In the genomic region with DNA sequence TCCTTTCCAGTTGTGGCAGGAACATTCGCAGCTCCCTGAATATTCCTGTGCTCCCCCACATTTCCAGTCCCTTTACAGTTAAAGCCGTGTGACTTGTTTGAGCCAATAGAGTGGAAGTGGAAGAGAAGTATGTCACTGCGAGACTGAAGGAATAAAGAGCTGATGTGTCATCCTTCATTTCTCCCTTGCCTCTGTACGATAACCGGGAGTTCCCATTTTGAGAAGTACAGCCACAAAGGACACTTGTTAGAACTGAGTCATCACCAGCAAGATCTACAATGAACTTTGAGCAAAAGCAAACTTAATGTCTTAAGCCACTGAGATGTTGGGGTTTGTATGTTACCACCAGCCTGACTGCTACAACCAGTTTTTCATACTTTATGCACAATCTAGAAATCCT, we compare ENCODE assay signal across 1 cellular context.
TF ChIP-seq lines count a peak whose summit lies in the region.

No MANE protein-coding gene starts in this region.

TF ChIP-seq in HepG2, 621 proteins besides CTCF, POLR2A, EP300 and RAD21 (continued from another document and continues in another):
- TF ChIP-seq, protein P1, sequence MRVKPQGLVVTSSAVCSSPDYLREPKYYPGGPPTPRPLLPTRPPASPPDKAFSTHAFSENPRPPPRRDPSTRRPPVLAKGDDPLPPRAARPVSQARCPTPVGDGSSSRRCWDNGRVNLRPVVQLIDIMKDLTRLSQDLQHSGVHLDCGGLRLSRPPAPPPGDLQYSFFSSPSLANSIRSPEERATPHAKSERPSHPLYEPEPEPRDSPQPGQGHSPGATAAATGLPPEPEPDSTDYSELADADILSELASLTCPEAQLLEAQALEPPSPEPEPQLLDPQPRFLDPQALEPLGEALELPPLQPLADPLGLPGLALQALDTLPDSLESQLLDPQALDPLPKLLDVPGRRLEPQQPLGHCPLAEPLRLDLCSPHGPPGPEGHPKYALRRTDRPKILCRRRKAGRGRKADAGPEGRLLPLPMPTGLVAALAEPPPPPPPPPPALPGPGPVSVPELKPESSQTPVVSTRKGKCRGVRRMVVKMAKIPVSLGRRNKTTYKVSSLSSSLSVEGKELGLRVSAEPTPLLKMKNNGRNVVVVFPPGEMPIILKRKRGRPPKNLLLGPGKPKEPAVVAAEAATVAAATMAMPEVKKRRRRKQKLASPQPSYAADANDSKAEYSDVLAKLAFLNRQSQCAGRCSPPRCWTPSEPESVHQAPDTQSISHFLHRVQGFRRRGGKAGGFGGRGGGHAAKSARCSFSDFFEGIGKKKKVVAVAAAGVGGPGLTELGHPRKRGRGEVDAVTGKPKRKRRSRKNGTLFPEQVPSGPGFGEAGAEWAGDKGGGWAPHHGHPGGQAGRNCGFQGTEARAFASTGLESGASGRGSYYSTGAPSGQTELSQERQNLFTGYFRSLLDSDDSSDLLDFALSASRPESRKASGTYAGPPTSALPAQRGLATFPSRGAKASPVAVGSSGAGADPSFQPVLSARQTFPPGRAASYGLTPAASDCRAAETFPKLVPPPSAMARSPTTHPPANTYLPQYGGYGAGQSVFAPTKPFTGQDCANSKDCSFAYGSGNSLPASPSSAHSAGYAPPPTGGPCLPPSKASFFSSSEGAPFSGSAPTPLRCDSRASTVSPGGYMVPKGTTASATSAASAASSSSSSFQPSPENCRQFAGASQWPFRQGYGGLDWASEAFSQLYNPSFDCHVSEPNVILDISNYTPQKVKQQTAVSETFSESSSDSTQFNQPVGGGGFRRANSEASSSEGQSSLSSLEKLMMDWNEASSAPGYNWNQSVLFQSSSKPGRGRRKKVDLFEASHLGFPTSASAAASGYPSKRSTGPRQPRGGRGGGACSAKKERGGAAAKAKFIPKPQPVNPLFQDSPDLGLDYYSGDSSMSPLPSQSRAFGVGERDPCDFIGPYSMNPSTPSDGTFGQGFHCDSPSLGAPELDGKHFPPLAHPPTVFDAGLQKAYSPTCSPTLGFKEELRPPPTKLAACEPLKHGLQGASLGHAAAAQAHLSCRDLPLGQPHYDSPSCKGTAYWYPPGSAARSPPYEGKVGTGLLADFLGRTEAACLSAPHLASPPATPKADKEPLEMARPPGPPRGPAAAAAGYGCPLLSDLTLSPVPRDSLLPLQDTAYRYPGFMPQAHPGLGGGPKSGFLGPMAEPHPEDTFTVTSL (CRISPR knock-in tag; IDR thresholded peaks at IDR 0.05; ENCODE audit: borderline replicate concordance), result 0 out of 2 replicates have a peak, but pooled peaks have one; percentile 18
- TF ChIP-seq XBP1 (CRISPR knock-in tag; IDR thresholded peaks at IDR 0.05), result no peak
- TF ChIP-seq, protein P2, sequence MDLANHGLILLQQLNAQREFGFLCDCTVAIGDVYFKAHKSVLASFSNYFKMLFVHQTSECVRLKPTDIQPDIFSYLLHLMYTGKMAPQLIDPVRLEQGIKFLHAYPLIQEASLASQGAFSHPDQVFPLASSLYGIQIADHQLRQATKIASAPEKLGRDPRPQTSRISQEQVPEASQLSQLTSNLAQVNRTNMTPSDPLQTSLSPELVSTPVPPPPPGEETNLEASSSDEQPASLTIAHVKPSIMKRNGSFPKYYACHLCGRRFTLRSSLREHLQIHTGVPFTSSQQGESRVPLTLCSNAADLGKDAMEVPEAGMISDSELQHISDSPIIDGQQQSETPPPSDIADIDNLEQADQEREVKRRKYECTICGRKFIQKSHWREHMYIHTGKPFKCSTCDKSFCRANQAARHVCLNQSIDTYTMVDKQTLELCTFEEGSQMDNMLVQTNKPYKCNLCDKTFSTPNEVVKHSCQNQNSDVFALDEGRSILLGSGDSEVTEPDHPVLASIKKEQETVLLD (CRISPR knock-in tag; IDR thresholded peaks at IDR 0.05; ENCODE audit: low read depth), result no peak
- no peak for TF ChIP-seq HMGA1 (CRISPR knock-in tag; conservative IDR thresholded peaks at IDR 0.05)
- TF ChIP-seq ZNF569 (CRISPR knock-in tag; IDR thresholded peaks at IDR 0.05; ENCODE audit: borderline replicate concordance), result no peak
- TF ChIP-seq, protein P3, sequence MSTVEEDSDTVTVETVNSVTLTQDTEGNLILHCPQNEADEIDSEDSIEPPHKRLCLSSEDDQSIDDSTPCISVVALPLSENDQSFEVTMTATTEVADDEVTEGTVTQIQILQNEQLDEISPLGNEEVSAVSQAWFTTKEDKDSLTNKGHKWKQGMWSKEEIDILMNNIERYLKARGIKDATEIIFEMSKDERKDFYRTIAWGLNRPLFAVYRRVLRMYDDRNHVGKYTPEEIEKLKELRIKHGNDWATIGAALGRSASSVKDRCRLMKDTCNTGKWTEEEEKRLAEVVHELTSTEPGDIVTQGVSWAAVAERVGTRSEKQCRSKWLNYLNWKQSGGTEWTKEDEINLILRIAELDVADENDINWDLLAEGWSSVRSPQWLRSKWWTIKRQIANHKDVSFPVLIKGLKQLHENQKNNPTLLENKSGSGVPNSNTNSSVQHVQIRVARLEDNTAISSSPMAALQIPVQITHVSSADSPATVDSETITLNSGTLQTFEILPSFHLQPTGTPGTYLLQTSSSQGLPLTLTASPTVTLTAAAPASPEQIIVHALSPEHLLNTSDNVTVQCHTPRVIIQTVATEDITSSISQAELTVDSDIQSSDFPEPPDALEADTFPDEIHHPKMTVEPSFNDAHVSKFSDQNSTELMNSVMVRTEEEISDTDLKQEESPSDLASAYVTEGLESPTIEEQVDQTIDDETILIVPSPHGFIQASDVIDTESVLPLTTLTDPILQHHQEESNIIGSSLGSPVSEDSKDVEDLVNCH (CRISPR knock-in tag; IDR thresholded peaks at IDR 0.05), result no peak
- no peak for TF ChIP-seq NR3C1 (CRISPR knock-in tag; IDR thresholded peaks at IDR 0.05)
- peak; percentile 89 for TF ChIP-seq FOSL2 (CRISPR knock-in tag; IDR thresholded peaks at IDR 0.05)
- no peak for TF ChIP-seq ZNF333 (CRISPR knock-in tag; IDR thresholded peaks at IDR 0.05; ENCODE audit: borderline replicate concordance)
- no peak for TF ChIP-seq ZNF792 (CRISPR knock-in tag; IDR thresholded peaks at IDR 0.05)
- TF ChIP-seq ELF3 (CRISPR knock-in tag; IDR thresholded peaks at IDR 0.05), result no peak
- TF ChIP-seq NFIB (CRISPR knock-in tag; IDR thresholded peaks at IDR 0.05; ENCODE audit: borderline replicate concordance), result no peak
- TF ChIP-seq ZNF263 (CRISPR knock-in tag; IDR thresholded peaks at IDR 0.05), result no peak
- 0 out of 2 replicates have a peak, but pooled peaks have one; percentile 19 for TF ChIP-seq RCOR2 (CRISPR knock-in tag; IDR thresholded peaks at IDR 0.05)
- TF ChIP-seq, protein P4, sequence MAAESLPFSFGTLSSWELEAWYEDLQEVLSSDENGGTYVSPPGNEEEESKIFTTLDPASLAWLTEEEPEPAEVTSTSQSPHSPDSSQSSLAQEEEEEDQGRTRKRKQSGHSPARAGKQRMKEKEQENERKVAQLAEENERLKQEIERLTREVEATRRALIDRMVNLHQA (CRISPR knock-in tag; IDR thresholded peaks at IDR 0.05), result no peak
- TF ChIP-seq, protein P5, sequence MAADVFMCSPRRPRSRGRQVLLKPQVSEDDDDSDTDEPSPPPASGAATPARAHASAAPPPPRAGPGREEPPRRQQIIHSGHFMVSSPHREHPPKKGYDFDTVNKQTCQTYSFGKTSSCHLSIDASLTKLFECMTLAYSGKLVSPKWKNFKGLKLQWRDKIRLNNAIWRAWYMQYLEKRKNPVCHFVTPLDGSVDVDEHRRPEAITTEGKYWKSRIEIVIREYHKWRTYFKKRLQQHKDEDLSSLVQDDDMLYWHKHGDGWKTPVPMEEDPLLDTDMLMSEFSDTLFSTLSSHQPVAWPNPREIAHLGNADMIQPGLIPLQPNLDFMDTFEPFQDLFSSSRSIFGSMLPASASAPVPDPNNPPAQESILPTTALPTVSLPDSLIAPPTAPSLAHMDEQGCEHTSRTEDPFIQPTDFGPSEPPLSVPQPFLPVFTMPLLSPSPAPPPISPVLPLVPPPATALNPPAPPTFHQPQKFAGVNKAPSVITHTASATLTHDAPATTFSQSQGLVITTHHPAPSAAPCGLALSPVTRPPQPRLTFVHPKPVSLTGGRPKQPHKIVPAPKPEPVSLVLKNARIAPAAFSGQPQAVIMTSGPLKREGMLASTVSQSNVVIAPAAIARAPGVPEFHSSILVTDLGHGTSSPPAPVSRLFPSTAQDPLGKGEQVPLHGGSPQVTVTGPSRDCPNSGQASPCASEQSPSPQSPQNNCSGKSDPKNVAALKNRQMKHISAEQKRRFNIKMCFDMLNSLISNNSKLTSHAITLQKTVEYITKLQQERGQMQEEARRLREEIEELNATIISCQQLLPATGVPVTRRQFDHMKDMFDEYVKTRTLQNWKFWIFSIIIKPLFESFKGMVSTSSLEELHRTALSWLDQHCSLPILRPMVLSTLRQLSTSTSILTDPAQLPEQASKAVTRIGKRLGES (CRISPR knock-in tag; IDR thresholded peaks at IDR 0.05; ENCODE audit: borderline replicate concordance), result no peak
- TF ChIP-seq ZFP36 (IDR thresholded peaks at IDR 0.05; ENCODE audit: borderline replicate concordance, low read depth, low read length, partially characterized antibody), result no peak
- no peak for TF ChIP-seq KDM4B (CRISPR knock-in tag; IDR thresholded peaks at IDR 0.05)
- TF ChIP-seq, protein P6, sequence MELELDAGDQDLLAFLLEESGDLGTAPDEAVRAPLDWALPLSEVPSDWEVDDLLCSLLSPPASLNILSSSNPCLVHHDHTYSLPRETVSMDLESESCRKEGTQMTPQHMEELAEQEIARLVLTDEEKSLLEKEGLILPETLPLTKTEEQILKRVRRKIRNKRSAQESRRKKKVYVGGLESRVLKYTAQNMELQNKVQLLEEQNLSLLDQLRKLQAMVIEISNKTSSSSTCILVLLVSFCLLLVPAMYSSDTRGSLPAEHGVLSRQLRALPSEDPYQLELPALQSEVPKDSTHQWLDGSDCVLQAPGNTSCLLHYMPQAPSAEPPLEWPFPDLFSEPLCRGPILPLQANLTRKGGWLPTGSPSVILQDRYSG (CRISPR knock-in tag; IDR thresholded peaks at IDR 0.05), result no peak
- TF ChIP-seq, protein P7, sequence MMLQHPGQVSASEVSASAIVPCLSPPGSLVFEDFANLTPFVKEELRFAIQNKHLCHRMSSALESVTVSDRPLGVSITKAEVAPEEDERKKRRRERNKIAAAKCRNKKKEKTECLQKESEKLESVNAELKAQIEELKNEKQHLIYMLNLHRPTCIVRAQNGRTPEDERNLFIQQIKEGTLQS (CRISPR knock-in tag; IDR thresholded peaks at IDR 0.05), result peak; percentile 67; the same call in 1 of the 2 replicates
- TF ChIP-seq SOX5 (CRISPR knock-in tag; IDR thresholded peaks at IDR 0.05; ENCODE audit: borderline replicate concordance), result peak; percentile 28; the same call in 1 of the 2 replicates
- TF ChIP-seq ZNF382 (CRISPR knock-in tag; IDR thresholded peaks at IDR 0.05; ENCODE audit: borderline replicate concordance), result no peak
- no peak for TF ChIP-seq ASH2L (IDR thresholded peaks at IDR 0.05; ENCODE audit: insufficient read length, low read depth, low read length)
- TF ChIP-seq CHD2 (IDR thresholded peaks at IDR 0.05; ENCODE audit: low read depth, low read length), result no peak
- 0 out of 2 replicates have a peak, but pooled peaks have one; percentile 15 for TF ChIP-seq SMC3 (IDR thresholded peaks at IDR 0.05; ENCODE audit: low read length)
- TF ChIP-seq ZNF460 (CRISPR knock-in tag; IDR thresholded peaks at IDR 0.05; ENCODE audit: borderline replicate concordance), result no peak
- no peak for TF ChIP-seq ZBTB3 (CRISPR knock-in tag; IDR thresholded peaks at IDR 0.05; ENCODE audit: borderline replicate concordance, low read depth)
- TF ChIP-seq, protein P8, sequence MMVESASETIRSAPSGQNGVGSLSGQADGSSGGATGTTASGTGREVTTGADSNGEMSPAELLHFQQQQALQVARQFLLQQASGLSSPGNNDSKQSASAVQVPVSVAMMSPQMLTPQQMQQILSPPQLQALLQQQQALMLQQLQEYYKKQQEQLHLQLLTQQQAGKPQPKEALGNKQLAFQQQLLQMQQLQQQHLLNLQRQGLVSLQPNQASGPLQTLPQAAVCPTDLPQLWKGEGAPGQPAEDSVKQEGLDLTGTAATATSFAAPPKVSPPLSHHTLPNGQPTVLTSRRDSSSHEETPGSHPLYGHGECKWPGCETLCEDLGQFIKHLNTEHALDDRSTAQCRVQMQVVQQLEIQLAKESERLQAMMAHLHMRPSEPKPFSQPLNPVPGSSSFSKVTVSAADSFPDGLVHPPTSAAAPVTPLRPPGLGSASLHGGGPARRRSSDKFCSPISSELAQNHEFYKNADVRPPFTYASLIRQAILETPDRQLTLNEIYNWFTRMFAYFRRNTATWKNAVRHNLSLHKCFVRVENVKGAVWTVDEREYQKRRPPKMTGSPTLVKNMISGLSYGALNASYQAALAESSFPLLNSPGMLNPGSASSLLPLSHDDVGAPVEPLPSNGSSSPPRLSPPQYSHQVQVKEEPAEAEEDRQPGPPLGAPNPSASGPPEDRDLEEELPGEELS (CRISPR knock-in tag; IDR thresholded peaks at IDR 0.05), result no peak
- TF ChIP-seq, protein P9, sequence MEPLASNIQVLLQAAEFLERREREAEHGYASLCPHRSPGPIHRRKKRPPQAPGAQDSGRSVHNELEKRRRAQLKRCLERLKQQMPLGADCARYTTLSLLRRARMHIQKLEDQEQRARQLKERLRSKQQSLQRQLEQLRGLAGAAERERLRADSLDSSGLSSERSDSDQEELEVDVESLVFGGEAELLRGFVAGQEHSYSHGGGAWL (CRISPR knock-in tag; IDR thresholded peaks at IDR 0.05), result no peak
- TF ChIP-seq ZZZ3 (CRISPR knock-in tag; IDR thresholded peaks at IDR 0.05; ENCODE audit: borderline replicate concordance), result no peak
- TF ChIP-seq ZNF253 (CRISPR knock-in tag; IDR thresholded peaks at IDR 0.05; ENCODE audit: borderline replicate concordance), result no peak
- no peak for TF ChIP-seq SNAI1 (CRISPR knock-in tag; IDR thresholded peaks at IDR 0.05; ENCODE audit: borderline replicate concordance)
- TF ChIP-seq, protein P10, sequence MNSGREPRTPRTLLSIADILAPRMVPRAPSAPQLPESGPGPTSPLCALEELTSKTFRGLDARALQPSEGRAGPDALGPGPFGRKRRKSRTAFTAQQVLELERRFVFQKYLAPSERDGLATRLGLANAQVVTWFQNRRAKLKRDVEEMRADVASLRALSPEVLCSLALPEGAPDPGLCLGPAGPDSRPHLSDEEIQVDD (CRISPR knock-in tag; IDR thresholded peaks at IDR 0.05; ENCODE audit: borderline replicate concordance), result no peak
- no peak for TF ChIP-seq KLF9 (CRISPR knock-in tag; IDR thresholded peaks at IDR 0.05; ENCODE audit: low read depth)
- TF ChIP-seq, protein P11, sequence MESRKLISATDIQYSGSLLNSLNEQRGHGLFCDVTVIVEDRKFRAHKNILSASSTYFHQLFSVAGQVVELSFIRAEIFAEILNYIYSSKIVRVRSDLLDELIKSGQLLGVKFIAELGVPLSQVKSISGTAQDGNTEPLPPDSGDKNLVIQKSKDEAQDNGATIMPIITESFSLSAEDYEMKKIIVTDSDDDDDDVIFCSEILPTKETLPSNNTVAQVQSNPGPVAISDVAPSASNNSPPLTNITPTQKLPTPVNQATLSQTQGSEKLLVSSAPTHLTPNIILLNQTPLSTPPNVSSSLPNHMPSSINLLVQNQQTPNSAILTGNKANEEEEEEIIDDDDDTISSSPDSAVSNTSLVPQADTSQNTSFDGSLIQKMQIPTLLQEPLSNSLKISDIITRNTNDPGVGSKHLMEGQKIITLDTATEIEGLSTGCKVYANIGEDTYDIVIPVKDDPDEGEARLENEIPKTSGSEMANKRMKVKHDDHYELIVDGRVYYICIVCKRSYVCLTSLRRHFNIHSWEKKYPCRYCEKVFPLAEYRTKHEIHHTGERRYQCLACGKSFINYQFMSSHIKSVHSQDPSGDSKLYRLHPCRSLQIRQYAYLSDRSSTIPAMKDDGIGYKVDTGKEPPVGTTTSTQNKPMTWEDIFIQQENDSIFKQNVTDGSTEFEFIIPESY (CRISPR knock-in tag; IDR thresholded peaks at IDR 0.05), result no peak
- TF ChIP-seq ZNF674 (CRISPR knock-in tag; IDR thresholded peaks at IDR 0.05; ENCODE audit: low read depth), result no peak
- TF ChIP-seq HNF4A (CRISPR knock-in tag; IDR thresholded peaks at IDR 0.05), result peak; percentile 55
- TF ChIP-seq ZNF746 (CRISPR knock-in tag; IDR thresholded peaks at IDR 0.05), result no peak
- TF ChIP-seq FOXK2 (IDR thresholded peaks at IDR 0.05), result no peak
- no peak for TF ChIP-seq ZNF577 (CRISPR knock-in tag; IDR thresholded peaks at IDR 0.05; ENCODE audit: borderline replicate concordance, low read depth)
- TF ChIP-seq HIVEP1 (CRISPR knock-in tag; IDR thresholded peaks at IDR 0.05), result no peak
- peak; percentile 96 for TF ChIP-seq RBAK (CRISPR knock-in tag; IDR thresholded peaks at IDR 0.05)
- no peak for TF ChIP-seq ZNF136 (CRISPR knock-in tag; IDR thresholded peaks at IDR 0.05; ENCODE audit: low read depth)
- TF ChIP-seq ZKSCAN1 (IDR thresholded peaks at IDR 0.05; ENCODE audit: low read length), result no peak
